ENCODE assay signal across 36 cellular contexts in the genomic region with DNA sequence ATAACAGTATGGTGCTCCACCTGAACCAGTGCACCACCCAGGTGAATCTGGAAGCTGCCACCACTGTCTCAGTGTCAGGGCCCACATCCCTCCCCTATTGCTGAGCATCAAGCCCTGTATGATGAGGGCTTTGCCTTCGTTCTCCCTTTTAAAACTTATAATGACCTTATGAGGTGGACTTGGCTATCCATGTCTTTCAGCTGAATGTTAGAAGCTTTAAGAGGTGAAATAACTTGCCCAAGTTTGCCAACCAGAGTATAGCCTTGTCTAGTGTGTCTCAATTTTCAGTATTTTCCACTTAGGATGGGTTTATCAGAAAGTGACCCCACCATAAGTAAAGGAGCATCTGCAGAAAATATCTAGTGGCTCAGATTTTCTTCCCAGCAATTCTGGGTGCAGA.
A peak's percentile ranks its signal among the peaks of the same experiment; 100 is the strongest.
DNase-seq lines count a peak whose midpoint lies in the region; ATAC-seq, FAIRE-seq and TF ChIP-seq lines count a peak whose summit lies in the region.
"Had no signal": no experiment of that assay in that cellular context is flagged by ENCODE, and none has a peak within 500 bp of the region (broad histone marks: within the 10 kb centered on the region; RNA-seq: fewer than 3 reads in every experiment).

No MANE protein-coding gene starts in this region.

- intact Hi-C loops in K562 (cut with micrococcal nuclease) (no loop called here), left ventricle myocardium superior (cut with micrococcal nuclease) (no loop called here)

- no peak overlapping the region for H3T11ph ChIP-seq in H9 (ENCODE audit: low read length)

- H2BK20ac ChIP-seq in H9 (ENCODE audit: low read depth, low read length, poor library complexity, severe bottlenecking): no peak overlapping the region

- H3K27me3 Mint-ChIP-seq in GM23338 (ENCODE audit: insufficient read depth, low read depth, poor library complexity): no peaks in the 10 kb centered on the region
- no peaks in the 10 kb centered on the region for H3K27me3 Mint-ChIP-seq in H9 (ENCODE audit: low read depth)
- H3K27me3 Mint-ChIP-seq: B cell; CD4-positive, alpha-beta memory T cell; CD4-positive, alpha-beta T cell had no signal

- no peak for TF ChIP-seq CTCF in GM23338 (conservative IDR thresholded peaks at IDR 0.05; ENCODE audit: low read depth in 2 of 2)
- TF ChIP-seq CTCF in H9 (conservative IDR thresholded peaks at IDR 0.05): no peak
- no peak for TF ChIP-seq CTCF in HEK293 (tag by site-specific recombination; IDR thresholded peaks at IDR 0.05)
- no peak for TF ChIP-seq CTCF in K562 (IDR thresholded peaks at IDR 0.05 in 2 of 3, conservative IDR thresholded peaks at IDR 0.05 in 1 of 3; ENCODE audit: insufficient read depth in 2 of 3, low read depth in 1 of 3, low read length in 3 of 3)
- no peak for TF ChIP-seq CTCF in right atrium auricular region (IDR thresholded peaks at IDR 0.05)

- H3K14ac ChIP-seq in H9 (ENCODE audit: insufficient read depth, low read length): no peak overlapping the region

- no peaks in the 10 kb centered on the region for H3K4me1 Mint-ChIP-seq in GM23338
- H3K4me1 Mint-ChIP-seq in H9: peaks cover 0 to 4% of the 10 kb centered on the region in 2 experiments; a peak in 2 of 4 replicates
- H3K4me1 Mint-ChIP-seq: B cell; CD14-positive monocyte; CD4-positive, alpha-beta memory T cell; CD4-positive, CD25-positive, alpha-beta regulatory T cell; CD8-positive, alpha-beta memory T cell had no signal

- H3K27ac ChIP-seq in GM23338 (ENCODE audit: low read depth) (no peak overlapping the region), H9 (ENCODE audit: insufficient read length, low read depth, low read length) (no peak overlapping the region), HEK293 (ENCODE audit: extremely low read depth, low read depth, low read length) (no peak overlapping the region), K562 (ENCODE audit: extremely low read depth, low read depth, low read length) (no peak overlapping the region), right atrium auricular region (no peak overlapping the region)
- H3K27ac ChIP-seq: 22Rv1; A549; BLaER1; BLaER1 treated with 17β-estradiol and CSF1 and Interleukin-3, amounts not matched to agents 10 nM and 100 nM; C4-2B had no signal

- no peaks in the 10 kb centered on the region for H3K9me3 ChIP-seq in H9 (ENCODE audit: control insufficient read depth, low read depth, low read length)
- no peaks in the 10 kb centered on the region for H3K9me3 ChIP-seq in HEK293 (ENCODE audit: control insufficient read depth, insufficient read depth, low read depth, low read length)
- H3K9me3 ChIP-seq in K562 (replicated peaks; ENCODE audit: control insufficient read depth, insufficient read depth, low read depth, low read length): no peaks in the 10 kb centered on the region
- H3K9me3 ChIP-seq in right atrium auricular region: peaks cover 0 to 15% of the 10 kb centered on the region in 2 donors
- H3K9me3 ChIP-seq: BE2C, BLaER1, Caco-2 had no signal

- no peak overlapping the region for H3K18ac ChIP-seq in H9 (ENCODE audit: insufficient read length, low read depth, low read length)

- whole genome bisulfite sequencing in H9 (ENCODE audit: extremely low coverage, insufficient read length, low lambda C conversion rate): no CpG with 5 or more reads among the region's 1 CpG
- 0% methylated on average over 1 of the region's 1 CpG for WGBS in K562 (ENCODE audit: insufficient coverage, low coverage, missing lambda C conversion rate)

- H3K9ac ChIP-seq in H9 (ENCODE audit: extremely low read depth, insufficient read length, low read length) (no peak overlapping the region), K562 (ENCODE audit: insufficient read depth in 1 of 2, low read depth in 2 of 2, low read length in 2 of 2) (no peak overlapping the region)
- H3K9ac ChIP-seq: BLaER1; BLaER1 treated with 17β-estradiol and CSF1 and Interleukin-3, amounts not matched to agents 10 nM and 100 nM had no signal

- no peaks in the 10 kb centered on the region; the same call in none of the 2 replicates for H3K9me2 ChIP-seq in GM23338 (ENCODE audit: insufficient read depth)

- H3K36me3 Mint-ChIP-seq in GM23338 (ENCODE audit: low read depth): no peaks in the 10 kb centered on the region; the same call in 2 of the 3 replicates
- H3K36me3 Mint-ChIP-seq in H9 (ENCODE audit: insufficient read depth in 1 of 3, low read depth in 3 of 3): peaks cover 0 to 15% (median 2%) of the 10 kb centered on the region in 3 experiments; a peak in 4 of 7 replicates
- H3K36me3 Mint-ChIP-seq: CD14-positive monocyte; CD4-positive, alpha-beta memory T cell; CD4-positive, CD25-positive, alpha-beta regulatory T cell; CD8-positive, alpha-beta memory T cell; CD8-positive, alpha-beta T cell had no signal

- no peak for TF ChIP-seq RAD21 in K562 (CRISPR knock-in tag; conservative IDR thresholded peaks at IDR 0.05 in 1 of 2, IDR thresholded peaks at IDR 0.05 in 1 of 2)

- no peak for DNase-seq in GM23338 (ENCODE audit: low spot score)
- no peak for DNase-seq in H9
- DNase-seq in K562 (ENCODE audit: extremely low read depth in 1 of 4, low spot score in 3 of 4): no peak
- DNase-seq in left ventricle myocardium superior: no peak
- DNase-seq in right atrium auricular region (ENCODE audit: low spot score): no peak
- no peak for DNase-seq in NAMALWA (ENCODE audit: low spot score)
- DNase-seq: 8988T; ACHN; AML-193; BE2C; C1 segment of cervical spinal cord; Caco-2; Calu3; CD4-positive, alpha-beta memory T cell; CD4-positive, alpha-beta T cell; CD4-positive, CD25-positive, alpha-beta regulatory T cell; CD8-positive, alpha-beta memory T cell; CD8-positive, alpha-beta T cell; COR-L47; DMS 273 treated with DMSO at 0.1 percent for 48 hours; DMS153; DMS53; DMS79; DMS79 treated with DMSO at 0.1 percent for 48 hours; DND-41; EL had no signal

- H2AFZ ChIP-seq in GM23338 (peak overlapping the region; percentile 85), H9 (ENCODE audit: low read length) (no peak overlapping the region), K562 (ENCODE audit: low read depth, low read length) (0 out of 2 replicates have a peak overlapping the region, but pooled peaks have one; percentile 30)

- no peaks in the 10 kb centered on the region for H3F3A ChIP-seq in GM23338 (replicated peaks; ENCODE audit: low read depth)

- H3K27me3 ChIP-seq in GM23338 (ENCODE audit: insufficient read depth) (no peaks in the 10 kb centered on the region), H9 (ENCODE audit: insufficient read depth, low read length) (no peaks in the 10 kb centered on the region), K562 (ENCODE audit: control insufficient read depth in 2 of 2, insufficient read depth in 2 of 2, low read length in 2 of 2) (no peaks in the 10 kb centered on the region), right atrium auricular region (no peaks in the 10 kb centered on the region)
- H3K27me3 ChIP-seq: BE2C; BLaER1; BLaER1 treated with 17β-estradiol and CSF1 and Interleukin-3, amounts not matched to agents 10 nM and 100 nM had no signal

- no peak for TF ChIP-seq EP300 in K562 (IDR thresholded peaks at IDR 0.05; ENCODE audit: low read length)

- no peak overlapping the region for H2AK5ac ChIP-seq in H9 (ENCODE audit: insufficient read length, low read length)

- H3K36me3 ChIP-seq in GM23338 (ENCODE audit: insufficient read depth) (no peaks in the 10 kb centered on the region), HEK293 (ENCODE audit: control insufficient read depth in 2 of 2, insufficient read depth in 1 of 2, low read length in 2 of 2) (no peaks in the 10 kb centered on the region), K562 (ENCODE audit: control insufficient read depth, insufficient read depth, low read length) (no peaks in the 10 kb centered on the region), right atrium auricular region (no peaks in the 10 kb centered on the region)
- H3K36me3 ChIP-seq: BE2C; BLaER1; BLaER1 treated with 17β-estradiol and CSF1 and Interleukin-3, amounts not matched to agents 10 nM and 100 nM had no signal

- CTCF ChIA-PET in HEK293 (lab: Yijun Ruan, JAX): no interaction called here
- CTCF ChIA-PET in K562 (lab: Yijun Ruan, JAX; ENCODE audit: low intra/inter-chr PET ratio): no interaction called here

- H3K56ac ChIP-seq in H9 (ENCODE audit: insufficient read length, low read depth, low read length): no peak overlapping the region

- POLR2A ChIA-PET in HEK293 (lab: Yijun Ruan, JAX): no interaction called here
- POLR2A ChIA-PET in K562 (lab: Yijun Ruan, JAX): no interaction called here

- H3K4me2 ChIP-seq in GM23338: no peak overlapping the region
- H3K4me2 ChIP-seq in H9 (ENCODE audit: insufficient read depth, insufficient read length, low read length): no peak overlapping the region
- no peak overlapping the region for H3K4me2 ChIP-seq in K562 (ENCODE audit: insufficient read depth, low read length)
- H3K4me2 ChIP-seq: A549; BLaER1; BLaER1 treated with 17β-estradiol and CSF1 and Interleukin-3, amounts not matched to agents 10 nM and 100 nM had no signal

- H3K4me3 Mint-ChIP-seq in GM23338 (no peak overlapping the region), H9 (no peak overlapping the region)
- H3K4me3 Mint-ChIP-seq: B cell; CD14-positive monocyte; CD4-positive, alpha-beta memory T cell; CD4-positive, alpha-beta T cell; CD4-positive, CD25-positive, alpha-beta regulatory T cell; CD8-positive, alpha-beta memory T cell; CD8-positive, alpha-beta T cell had no signal

- ATAC-seq in GM23338: no peak
- ATAC-seq in K562: no peak
- ATAC-seq in left ventricle myocardium superior: no peak
- ATAC-seq in GM18861 (IDR thresholded peaks at IDR 0.05; ENCODE audit: unreplicated experiment): no peak
- ATAC-seq: A549; CD8-positive, alpha-beta T cell had no signal

- in situ Hi-C loops in K562 (cut with MboI): no loop called here

- H4K20me1 ChIP-seq in GM23338 (replicated peaks; ENCODE audit: insufficient read depth) (no peaks in the 10 kb centered on the region), H9 (ENCODE audit: control insufficient read depth, insufficient read depth, insufficient read length) (no peaks in the 10 kb centered on the region), K562 (replicated peaks; ENCODE audit: control insufficient read depth, insufficient read depth, low read length) (no peaks in the 10 kb centered on the region)
- H4K20me1 ChIP-seq: BLaER1; BLaER1 treated with 17β-estradiol and CSF1 and Interleukin-3, amounts not matched to agents 10 nM and 100 nM had no signal

- no peak overlapping the region for H4K5ac ChIP-seq in H9 (ENCODE audit: insufficient read length, low read depth, low read length)

- H3K9me3 Mint-ChIP-seq in GM23338 (no peaks in the 10 kb centered on the region), H9 (peaks cover 9 to 14% of the 10 kb centered on the region in 2 experiments)

- no peak overlapping the region for H4K8ac ChIP-seq in H9 (replicated peaks; ENCODE audit: insufficient read length, low read depth, low read length)

- H3K4ac ChIP-seq in H9 (ENCODE audit: low read depth, low read length): no peak overlapping the region

- H3K4me1 ChIP-seq in GM23338 (ENCODE audit: insufficient read depth): no peaks in the 10 kb centered on the region
- no peaks in the 10 kb centered on the region for H3K4me1 ChIP-seq in H9 (ENCODE audit: insufficient read depth, low read length)
- H3K4me1 ChIP-seq in HEK293 (ENCODE audit: control insufficient read depth, insufficient read depth, low read length): no peaks in the 10 kb centered on the region
- no peaks in the 10 kb centered on the region for H3K4me1 ChIP-seq in K562 (replicated peaks in 1 of 2; ENCODE audit: control insufficient read depth in 2 of 2, insufficient read depth in 2 of 2, low read length in 2 of 2)
- no peaks in the 10 kb centered on the region for H3K4me1 ChIP-seq in right atrium auricular region
- H3K4me1 ChIP-seq: A549; BE2C; BLaER1; BLaER1 treated with 17β-estradiol and CSF1 and Interleukin-3, amounts not matched to agents 10 nM and 100 nM; Caco-2 had no signal

- H3K27ac Mint-ChIP-seq in GM23338: no peak overlapping the region
- H3K27ac Mint-ChIP-seq in H9: no peak overlapping the region
- H3K27ac Mint-ChIP-seq: B cell; CD14-positive monocyte; CD4-positive, alpha-beta memory T cell; CD4-positive, alpha-beta T cell; CD4-positive, CD25-positive, alpha-beta regulatory T cell; CD8-positive, alpha-beta memory T cell; CD8-positive, alpha-beta T cell had no signal

- H4K91ac ChIP-seq in H9 (ENCODE audit: insufficient read length, low read depth, low read length): no peak overlapping the region

- TF ChIP-seq POLR2A in K562 (conservative IDR thresholded peaks at IDR 0.05): no peak

- H2BK5ac ChIP-seq in H9 (ENCODE audit: insufficient read length, low read length): no peak overlapping the region

- no peaks in the 10 kb centered on the region for H3K79me2 ChIP-seq in GM23338 (replicated peaks; ENCODE audit: insufficient read depth)
- H3K79me2 ChIP-seq in H9 (ENCODE audit: insufficient read depth, low read length): no peaks in the 10 kb centered on the region
- H3K79me2 ChIP-seq in K562 (ENCODE audit: control insufficient read depth, insufficient read depth, low read length): no peaks in the 10 kb centered on the region

- H3K23me2 ChIP-seq in H9 (ENCODE audit: insufficient read length, low read depth, low read length, poor library complexity, severe bottlenecking): no peaks in the 10 kb centered on the region

- no peak overlapping the region for H3K4me3 ChIP-seq in GM23338
- H3K4me3 ChIP-seq in HEK293 (ENCODE audit: low read depth, low read length): no peak overlapping the region
- H3K4me3 ChIP-seq in K562: no peak overlapping the region
- H3K4me3 ChIP-seq in right atrium auricular region: no peak overlapping the region
- H3K4me3 ChIP-seq: A549; BLaER1; BLaER1 treated with 17β-estradiol and CSF1 and Interleukin-3, amounts not matched to agents 10 nM and 100 nM had no signal

- FAIRE-seq in K562 (lab: Jason Lieb, UNC): no peak
- FAIRE-seq: A204.1, A549 had no signal

- H2BK120ac ChIP-seq in H9 (ENCODE audit: low read depth, low read length, poor library complexity, severe bottlenecking): peak overlapping the region; percentile 48

- H2BK12ac ChIP-seq in H9 (ENCODE audit: insufficient read length, low read depth, low read length): no peak overlapping the region

- no peak overlapping the region for H3K23ac ChIP-seq in H9 (ENCODE audit: insufficient read length, low read depth, low read length)

- no peaks in the 10 kb centered on the region for H3K9me1 ChIP-seq in K562 (ENCODE audit: control insufficient read depth, insufficient read depth, low read length)

- H3K79me1 ChIP-seq in H9 (ENCODE audit: insufficient read depth, low read depth, low read length, poor library complexity, severe bottlenecking): no peaks in the 10 kb centered on the region

- BruUV-seq in K562 (replicated peaks; lab: Mats Ljungman, UMichigan): no TSS peak

- no peak overlapping the region for H2BK15ac ChIP-seq in H9 (ENCODE audit: low read depth, low read length)
